ENCODE assay signal across 15 cellular contexts in the genomic region with DNA sequence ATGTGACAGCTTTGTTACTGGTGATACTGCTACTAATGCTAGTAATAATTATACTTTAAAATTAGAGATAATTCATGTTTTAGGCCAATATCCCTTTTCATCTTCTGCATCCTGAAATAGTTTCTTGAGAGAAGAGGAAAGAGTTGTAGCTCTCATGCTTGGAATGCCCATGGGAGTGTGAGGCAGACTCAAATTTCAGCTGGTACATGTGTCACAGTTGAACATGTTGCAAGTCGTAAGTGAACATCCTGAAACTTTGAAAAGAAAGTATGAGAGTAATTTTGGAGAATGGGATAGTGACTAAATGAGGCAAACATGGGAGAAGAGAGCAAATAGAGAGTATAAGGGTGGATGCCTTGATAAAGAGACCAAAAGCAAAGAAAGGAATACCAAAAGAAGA.
DNase-seq lines count a peak whose midpoint lies in the region; ATAC-seq, FAIRE-seq and TF ChIP-seq lines count a peak whose summit lies in the region.
"Had no signal": no experiment of that assay in that cellular context is flagged by ENCODE, and none has a peak within 500 bp of the region (broad histone marks: within the 10 kb centered on the region; RNA-seq: fewer than 3 reads in every experiment).

No MANE protein-coding gene starts in this region.

- intact Hi-C loops in Right ventricle myocardium superior (cut with DNase I) (no loop called here), left cardiac atrium (cut with DNase I) (no loop called here), sigmoid colon (cut with DNase I) (no loop called here)

- TF ChIP-seq CTCF in right atrium auricular region (IDR thresholded peaks at IDR 0.05) (no peak), bronchial epithelial cell (IDR thresholded peaks at IDR 0.05; ENCODE audit: insufficient read depth, low read length, severe bottlenecking) (no peak), sigmoid colon (IDR thresholded peaks at IDR 0.05) (no peak)

- TF ChIP-seq EP300 in sigmoid colon (IDR thresholded peaks at IDR 0.05) = no peak

- DNase-seq in Right ventricle myocardium superior = no peak
- DNase-seq in right atrium auricular region (ENCODE audit: low spot score) = no peak
- peak; percentile 93 for DNase-seq in bronchial epithelial cell (ENCODE audit: low read depth)
- DNase-seq in left cardiac atrium = peak; percentile 23
- DNase-seq in stromal cell of bone marrow (ENCODE audit: low read depth) = peak; percentile 82
- no peak for DNase-seq in sigmoid colon
- DNase-seq in H7 = no peak
- DNase-seq: cortex of kidney, DMS53, NCI-H1436, uterus had no signal

- ATAC-seq in Right ventricle myocardium superior (ENCODE audit: poor library complexity) (peak; percentile 56), left cardiac atrium (peak in 1 of 2 donors; percentile 36), GM21786 (IDR thresholded peaks at IDR 0.05; ENCODE audit: unreplicated experiment) (no peak)
- ATAC-seq: stimulated activated memory B cell treated with anti-CD40 and anti-IgM and Interleukin-4, amounts not matched to agents 10 μg/mL and 1 μg/mL and 100 μg/mL, for 72 hours had no signal

- no peaks in the 10 kb centered on the region for H3K27me3 ChIP-seq in right atrium auricular region
- H3K27me3 ChIP-seq in bronchial epithelial cell (ENCODE audit: control insufficient read depth, insufficient read depth, low read length) = no peaks in the 10 kb centered on the region
- no peaks in the 10 kb centered on the region for H3K27me3 ChIP-seq in sigmoid colon
- H3K27me3 ChIP-seq in H7 (ENCODE audit: control insufficient read depth, insufficient read depth, low read length) = no peaks in the 10 kb centered on the region
- H3K27me3 ChIP-seq: neutrophil, uterus had no signal

- H3K4me1 ChIP-seq in right atrium auricular region (no peaks in the 10 kb centered on the region), sigmoid colon (peaks cover 0 to 14% (median 6%) of the 10 kb centered on the region in 4 donors)
- H3K4me1 ChIP-seq: uterus had no signal

- H3K9me3 ChIP-seq in right atrium auricular region (no peaks in the 10 kb centered on the region), sigmoid colon (no peaks in the 10 kb centered on the region)
- H3K9me3 ChIP-seq: neutrophil, uterus had no signal

- no peak for TF ChIP-seq POLR2A in sigmoid colon (IDR thresholded peaks at IDR 0.05)

- FAIRE-seq in bronchial epithelial cell (lab: Jason Lieb, UNC) = no peak
- FAIRE-seq: A204.1 had no signal

- H3K27ac ChIP-seq in right atrium auricular region (peak overlapping the region in 1 of 2 donors; percentile 36), sigmoid colon (no peak overlapping the region)
- H3K27ac ChIP-seq: neutrophil, uterus had no signal

- WGBS in sigmoid colon, 2 donors = 77% methylated on average over 1 of the region's 1 CpG

- H3K4me3 ChIP-seq in right atrium auricular region (no peak overlapping the region), bronchial epithelial cell (ENCODE audit: low read depth, low read length) (no peak overlapping the region), sigmoid colon (no peak overlapping the region), H7 (ENCODE audit: insufficient read depth, low read depth, low read length) (no peak overlapping the region)
- H3K4me3 ChIP-seq: uterus had no signal

- H3K36me3 ChIP-seq in right atrium auricular region (no peaks in the 10 kb centered on the region), bronchial epithelial cell (ENCODE audit: control insufficient read depth, insufficient read depth, low read length) (no peaks in the 10 kb centered on the region), sigmoid colon (no peaks in the 10 kb centered on the region), H7 (replicated peaks; ENCODE audit: control insufficient read depth, insufficient read depth, low read length) (no peaks in the 10 kb centered on the region)
- H3K36me3 ChIP-seq: neutrophil, uterus had no signal

Comparison
In these comparisons a context has a peak if more than half of its experiments do, and no peak if none do; other contexts are left out.
1. DNase-seq: peak in bronchial epithelial cell (single experiment), left cardiac atrium (single experiment) and stromal cell of bone marrow (single experiment); none in Right ventricle myocardium superior (single experiment), right atrium auricular region (single experiment), sigmoid colon (single experiment) and H7 (single experiment).